Comparison of ENCODE assay signal across 16 cellular contexts in genomic region chr3:61666032-61666431, GRCh38.
"Had no signal": no experiment of that assay in that cellular context is flagged by ENCODE, and none has a peak within 500 bp of the region (broad histone marks: within the 10 kb centered on the region; RNA-seq: fewer than 3 reads in every experiment).

No MANE protein-coding gene starts in this region.

- DNase-seq: activated CD4-positive, alpha-beta T cell treated with anti-CD3 and anti-CD28 coated beads, Interleukin-2, amount 10 ng/mL, durations not matched to agents 7 days and 5 days; activated CD8-positive, alpha-beta T cell treated with anti-CD3 and anti-CD28 coated beads, Interleukin-2, amount 10 ng/mL, durations not matched to agents 7 days and 5 days; activated T-cell treated with anti-CD3 and anti-CD28 coated beads, Interleukin-2, amount 50 U/mL, for 24 hours; cerebellar nuclear complex; effector CD4-positive, alpha-beta T cell; occipital lobe; stimulated activated naive CD8-positive, alpha-beta T cell treated with anti-CD3 and anti-CD28 coated beads, Interleukin-15, Interleukin-2, amounts not matched to agents 100 U/mL and 50 U/mL, for 24 hours; substantia nigra; T-helper 1 cell; T-helper 9 cell; tibial artery; uterus had no signal

- H3K4me3 ChIP-seq: breast epithelium, lung, skin epidermis, tibial artery, uterus had no signal

- ATAC-seq: activated CD8-positive, alpha-beta T cell treated with anti-CD3 and anti-CD28 coated beads, Interleukin-2, amount 10 ng/mL, durations not matched to agents 7 days and 5 days; esophagus mucosa; stimulated activated naive CD8-positive, alpha-beta T cell treated with anti-CD3 and anti-CD28 coated beads, Interleukin-15, Interleukin-2, amounts not matched to agents 100 U/mL and 50 U/mL, for 24 hours had no signal

- H3K36me3 ChIP-seq: breast epithelium, tibial artery, uterus had no signal

- H3K4me1 ChIP-seq: breast epithelium, uterus had no signal

- H3K27ac ChIP-seq: breast epithelium, skin epidermis, tibial artery, uterus had no signal

- H3K9me3 ChIP-seq: breast epithelium, tibial artery, uterus had no signal

- H3K27me3 ChIP-seq: breast epithelium, tibial artery, uterus had no signal
